ENCODE assay signal across 25 cellular contexts in genomic region chr14:71604231-71604630, GRCh38.
"Had no signal": no experiment of that assay in that cellular context is flagged by ENCODE, and none has a peak within 500 bp of the region (broad histone marks: within the 10 kb centered on the region; RNA-seq: fewer than 3 reads in every experiment).

No MANE protein-coding gene starts in this region.

- H3K27ac ChIP-seq: colonic mucosa, esophagus muscularis mucosa, foreskin keratinocyte, gastroesophageal sphincter, heart left ventricle, hepatocyte, left lung had no signal

- H3K4me1 ChIP-seq: colonic mucosa, foreskin keratinocyte, gastroesophageal sphincter, left lung had no signal

- H3K4me3 ChIP-seq: colonic mucosa, esophagus muscularis mucosa, gastroesophageal sphincter, heart left ventricle, hepatocyte, left lung, lung had no signal

- H2AFZ ChIP-seq: hepatocyte had no signal

- H3K27me3 ChIP-seq: colonic mucosa, esophagus muscularis mucosa, foreskin keratinocyte, gastroesophageal sphincter, heart left ventricle, hepatocyte, left lung had no signal

- FAIRE-seq: endometrium, frontal cortex, keratinocyte had no signal

- H3K36me3 ChIP-seq: colonic mucosa, esophagus muscularis mucosa, gastroesophageal sphincter, heart left ventricle, left lung had no signal

- H3K9me3 ChIP-seq: colonic mucosa had no signal

- DNase-seq: colonic mucosa; cortex of kidney; effector CD8-positive, alpha-beta T cell; effector memory CD8-positive, alpha-beta T cell; endodermal cell; foreskin keratinocyte; heart left ventricle; hypothalamus; immature natural killer cell; left cardiac atrium; left lung; left ventricle myocardium superior; mammary epithelial cell; mesendoderm; midbrain; naive thymus-derived CD4-positive, alpha-beta T cell had no signal

- ATAC-seq: effector memory CD8-positive, alpha-beta T cell; foreskin keratinocyte; gastroesophageal sphincter; heart left ventricle; left cardiac atrium; left lung; left ventricle myocardium superior; naive thymus-derived CD4-positive, alpha-beta T cell had no signal

- H3K4me2 ChIP-seq: hepatocyte had no signal

- H3K4me3 Mint-ChIP-seq: dendritic cell treated with granulocyte-macrophage colony-stimulating factor and Interleukin-4, amounts not matched to agents 40 ng/mL and 50 ng/mL, for 4 days; effector memory CD8-positive, alpha-beta T cell; endodermal cell; immature natural killer cell; memory B cell; naive thymus-derived CD4-positive, alpha-beta T cell had no signal

- H3K27ac Mint-ChIP-seq: dendritic cell treated with granulocyte-macrophage colony-stimulating factor and Interleukin-4, amounts not matched to agents 40 ng/mL and 50 ng/mL, for 4 days; effector memory CD8-positive, alpha-beta T cell; endodermal cell; immature natural killer cell; memory B cell; naive thymus-derived CD4-positive, alpha-beta T cell had no signal

- H3K27me3 Mint-ChIP-seq: dendritic cell treated with granulocyte-macrophage colony-stimulating factor and Interleukin-4, amounts not matched to agents 40 ng/mL and 50 ng/mL, for 4 days; effector memory CD8-positive, alpha-beta T cell; memory B cell; naive thymus-derived CD4-positive, alpha-beta T cell had no signal
